In genomic region chr7:129730159-129730558, GRCh38 we compare ENCODE assay signal across 21 cellular contexts.
"Had no signal": no experiment of that assay in that cellular context is flagged by ENCODE, and none has a peak within 500 bp of the region (broad histone marks: within the 10 kb centered on the region; RNA-seq: fewer than 3 reads in every experiment).

No MANE protein-coding gene starts in this region.

- H3K9me3 Mint-ChIP-seq: dendritic cell treated with granulocyte-macrophage colony-stimulating factor and Interleukin-4, amounts not matched to agents 40 ng/mL and 50 ng/mL, for 4 days; effector memory CD8-positive, alpha-beta T cell; endodermal cell; immature natural killer cell; mesothelial cell of epicardium; naive B cell had no signal

- H3K27ac Mint-ChIP-seq: dendritic cell treated with granulocyte-macrophage colony-stimulating factor and Interleukin-4, amounts not matched to agents 40 ng/mL and 50 ng/mL, for 4 days; endodermal cell had no signal

- DNase-seq: colonic mucosa; cortex of kidney; effector CD8-positive, alpha-beta T cell; effector memory CD8-positive, alpha-beta T cell; endodermal cell; foreskin keratinocyte; heart left ventricle; hypothalamus; immature natural killer cell; islet precursor cell; kidney; kidney glomerular epithelial cell; left lung; left ventricle myocardium superior; lower lobe of right lung; mesenchymal stem cell; mucosa of descending colon; naive B cell had no signal

- H3K27me3 Mint-ChIP-seq: dendritic cell treated with granulocyte-macrophage colony-stimulating factor and Interleukin-4, amounts not matched to agents 40 ng/mL and 50 ng/mL, for 4 days; effector memory CD8-positive, alpha-beta T cell; naive B cell had no signal

- H3K4me1 Mint-ChIP-seq: immature natural killer cell, naive B cell had no signal

- H3K4me3 Mint-ChIP-seq: dendritic cell treated with granulocyte-macrophage colony-stimulating factor and Interleukin-4, amounts not matched to agents 40 ng/mL and 50 ng/mL, for 4 days; effector memory CD8-positive, alpha-beta T cell; endodermal cell; immature natural killer cell; mesothelial cell of epicardium; naive B cell had no signal

- ATAC-seq: effector memory CD8-positive, alpha-beta T cell; foreskin keratinocyte; gastroesophageal sphincter; heart left ventricle; left lung; left ventricle myocardium superior; lower lobe of right lung; mucosa of descending colon had no signal
